29 cellular contexts compared by ENCODE assay signal in the genomic region with DNA sequence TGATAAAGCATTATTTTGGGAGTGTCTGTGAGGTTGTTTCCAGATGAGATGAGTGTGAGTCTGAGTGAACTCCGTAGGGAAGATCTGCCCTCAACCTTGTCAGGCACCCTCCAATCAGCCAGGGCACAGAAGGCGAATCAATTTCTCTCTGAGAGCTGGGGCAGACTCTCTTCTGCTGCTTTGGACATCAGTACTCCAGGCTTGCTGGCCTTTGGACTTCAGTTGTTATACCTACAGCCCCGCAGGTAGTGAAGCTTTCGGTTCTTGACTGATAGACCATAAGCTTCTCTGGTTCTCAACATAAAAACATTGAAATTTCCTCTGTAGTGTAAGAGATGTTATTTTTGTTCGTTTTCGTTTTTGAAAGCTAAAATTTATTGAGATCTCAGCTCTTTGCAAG.
"Had no signal": no experiment of that assay in that cellular context is flagged by ENCODE, and none has a peak within 500 bp of the region (broad histone marks: within the 10 kb centered on the region; RNA-seq: fewer than 3 reads in every experiment).

No MANE protein-coding gene starts in this region.

- H3K27ac Mint-ChIP-seq: activated CD8-positive, alpha-beta memory T cell treated with anti-CD3 and anti-CD28 coated beads, Interleukin-2, amount 10 ng/mL, durations not matched to agents 7 days and 5 days; activated CD8-positive, alpha-beta T cell treated with anti-CD3 and anti-CD28 coated beads, Interleukin-2, amount 10 ng/mL, durations not matched to agents 7 days and 5 days; activated naive CD4-positive, alpha-beta T cell treated with anti-CD3 and anti-CD28 coated beads, Interleukin-2, amount 50 U/mL, for 24 hours; activated naive CD8-positive, alpha-beta T cell treated with anti-CD3 and anti-CD28 coated beads, Interleukin-2, amount 50 U/mL, for 24 hours; activated T-helper 2 cell treated with anti-CD3 and anti-CD28 coated beads, Interferon-gamma antibody, Interleukin-2, Interleukin-4, amounts not matched to agents 10 μg/mL and 5 μg/mL and 100 μg/mL, durations not matched to agents 14 hours and 24 hours and 36 hours; immature natural killer cell; natural killer cell; progenitor cell of endocrine pancreas; stimulated activated memory B cell treated with anti-CD40 and anti-IgM and Interleukin-4, amounts not matched to agents 10 μg/mL and 1 μg/mL and 100 μg/mL, for 72 hours; T-helper 17 cell; WTC11 had no signal

- H3K36me3 Mint-ChIP-seq: activated CD8-positive, alpha-beta memory T cell treated with anti-CD3 and anti-CD28 coated beads, Interleukin-2, amount 10 ng/mL, durations not matched to agents 7 days and 5 days; activated naive CD4-positive, alpha-beta T cell treated with anti-CD3 and anti-CD28 coated beads, Interleukin-2, amount 50 U/mL, for 24 hours; immature natural killer cell; natural killer cell; stimulated activated memory B cell treated with anti-CD40 and anti-IgM and Interleukin-4, amounts not matched to agents 10 μg/mL and 1 μg/mL and 100 μg/mL, for 72 hours had no signal

- H3K9me3 Mint-ChIP-seq: activated naive CD4-positive, alpha-beta T cell treated with anti-CD3 and anti-CD28 coated beads, Interleukin-2, amount 50 U/mL, for 24 hours; activated naive CD8-positive, alpha-beta T cell treated with anti-CD3 and anti-CD28 coated beads, Interleukin-2, amount 50 U/mL, for 24 hours; activated T-helper 2 cell treated with anti-CD3 and anti-CD28 coated beads, Interferon-gamma antibody, Interleukin-2, Interleukin-4, amounts not matched to agents 10 μg/mL and 5 μg/mL and 100 μg/mL, durations not matched to agents 14 hours and 24 hours and 36 hours; immature natural killer cell; natural killer cell; stimulated activated memory B cell treated with anti-CD40 and anti-IgM and Interleukin-4, amounts not matched to agents 10 μg/mL and 1 μg/mL and 100 μg/mL, for 72 hours had no signal

- ATAC-seq: activated CD8-positive, alpha-beta memory T cell treated with anti-CD3 and anti-CD28 coated beads, Interleukin-2, amount 10 ng/mL, durations not matched to agents 7 days and 5 days; activated CD8-positive, alpha-beta T cell treated with anti-CD3 and anti-CD28 coated beads, Interleukin-2, amount 10 ng/mL, durations not matched to agents 7 days and 5 days; activated naive CD8-positive, alpha-beta T cell treated with anti-CD3 and anti-CD28 coated beads, Interleukin-2, amount 50 U/mL, for 24 hours; lower lobe of right lung; natural killer cell; sciatic nerve; stimulated activated memory B cell treated with anti-CD40 and anti-IgM and Interleukin-4, amounts not matched to agents 10 μg/mL and 1 μg/mL and 100 μg/mL, for 72 hours; T-helper 17 cell; WTC11 had no signal

- H3K4me3 Mint-ChIP-seq: activated CD8-positive, alpha-beta memory T cell treated with anti-CD3 and anti-CD28 coated beads, Interleukin-2, amount 10 ng/mL, durations not matched to agents 7 days and 5 days; activated CD8-positive, alpha-beta T cell treated with anti-CD3 and anti-CD28 coated beads, Interleukin-2, amount 10 ng/mL, durations not matched to agents 7 days and 5 days; activated naive CD4-positive, alpha-beta T cell treated with anti-CD3 and anti-CD28 coated beads, Interleukin-2, amount 50 U/mL, for 24 hours; activated naive CD8-positive, alpha-beta T cell treated with anti-CD3 and anti-CD28 coated beads, Interleukin-2, amount 50 U/mL, for 24 hours; immature natural killer cell; natural killer cell; stimulated activated memory B cell treated with anti-CD40 and anti-IgM and Interleukin-4, amounts not matched to agents 10 μg/mL and 1 μg/mL and 100 μg/mL, for 72 hours; T-helper 17 cell; WTC11 had no signal

- H3K9me3 ChIP-seq: lower lobe of right lung, ovary, tibial nerve had no signal

- H3K27me3 Mint-ChIP-seq: progenitor cell of endocrine pancreas had no signal

- FAIRE-seq: endothelial cell of umbilical vein had no signal

- H3K4me1 ChIP-seq: lower lobe of right lung, tibial nerve had no signal

- H3K36me3 ChIP-seq: lower lobe of right lung, ovary, tibial nerve had no signal

- DNase-seq: activated CD4-positive, alpha-beta T cell treated with anti-CD3 and anti-CD28 coated beads for 1 hour; activated CD8-positive, alpha-beta memory T cell treated with anti-CD3 and anti-CD28 coated beads, Interleukin-2, amount 10 ng/mL, durations not matched to agents 7 days and 5 days; activated CD8-positive, alpha-beta T cell treated with anti-CD3 and anti-CD28 coated beads, Interleukin-2, amount 10 ng/mL, durations not matched to agents 7 days and 5 days; activated naive CD8-positive, alpha-beta T cell treated with anti-CD3 and anti-CD28 coated beads, Interleukin-2, amount 50 U/mL, for 24 hours; activated T-cell treated with anti-CD3 and anti-CD28 coated beads, Interleukin-2, amount 50 U/mL, for 48 hours; amygdala; caudate nucleus; cortex of kidney; foreskin fibroblast; head of caudate nucleus; hippocampal formation; immature natural killer cell; lower lobe of right lung; mesendoderm; natural killer cell; ovary; stimulated activated CD4-positive, alpha-beta T cell treated with anti-CD3 and anti-CD28 coated beads, Interleukin-1b, Interleukin-23, amount 100 ng/mL, for 48 hours; stimulated activated CD4-positive, alpha-beta T cell treated with anti-CD3 and anti-CD28 coated beads, Interleukin-4, amount 100 ng/mL, for 4 hours; stimulated activated CD8-positive, alpha-beta memory T cell treated with anti-CD3 and anti-CD28 coated beads, Interleukin-4, amount 100 ng/mL, for 48 hours; T-helper 17 cell had no signal

- H3K27me3 ChIP-seq: ovary had no signal

- H3K4me3 ChIP-seq: lower lobe of right lung, ovary, skin epidermis, tibial nerve had no signal

- H3K27ac ChIP-seq: lower lobe of right lung, ovary, skin epidermis, tibial nerve had no signal

- H3K4me1 Mint-ChIP-seq: activated CD8-positive, alpha-beta memory T cell treated with anti-CD3 and anti-CD28 coated beads, Interleukin-2, amount 10 ng/mL, durations not matched to agents 7 days and 5 days; activated naive CD4-positive, alpha-beta T cell treated with anti-CD3 and anti-CD28 coated beads, Interleukin-2, amount 50 U/mL, for 24 hours; activated naive CD8-positive, alpha-beta T cell treated with anti-CD3 and anti-CD28 coated beads, Interleukin-2, amount 50 U/mL, for 24 hours; immature natural killer cell; natural killer cell; stimulated activated memory B cell treated with anti-CD40 and anti-IgM and Interleukin-4, amounts not matched to agents 10 μg/mL and 1 μg/mL and 100 μg/mL, for 72 hours; T-helper 17 cell had no signal
